Comparison of ENCODE assay signal across 9 cellular contexts in genomic region chr3:96813820-96814580, GRCh38. TPM values are rescaled to one million over a fixed set of nuclear protein-coding genes. Genes with fewer than 3 reads are reported as not detected.
DNase-seq lines count a peak whose midpoint lies in the region; ATAC-seq and TF ChIP-seq lines count a peak whose summit lies in the region.
"Had no signal": no experiment of that assay in that cellular context is flagged by ENCODE, and none has a peak within 500 bp of the region (broad histone marks: within the 10 kb centered on the region; RNA-seq: fewer than 3 reads in every experiment).

No MANE protein-coding gene starts in this region.

- no peaks in the 10 kb centered on the region for H3K36me3 ChIP-seq in neural cell (ENCODE audit: insufficient read depth, low read length)

- peaks cover 38% of the 10 kb centered on the region for H3K27me3 ChIP-seq in neural cell (ENCODE audit: insufficient read depth, low read depth, low read length)

- TF ChIP-seq EP300 in neural cell (conservative IDR thresholded peaks at IDR 0.05; ENCODE audit: poor library complexity, severe bottlenecking): no peak

- no peak for TF ChIP-seq CTCF in foreskin fibroblast (IDR thresholded peaks at IDR 0.05; ENCODE audit: low read depth, low read length)
- no peak for TF ChIP-seq CTCF in neural cell (IDR thresholded peaks at IDR 0.05; ENCODE audit: poor library complexity, severe bottlenecking)

- peaks cover 36% of the 10 kb centered on the region for H3K27me3 Mint-ChIP-seq in activated CD4-positive, alpha-beta memory T cell treated with anti-CD3 and anti-CD28 coated beads, Interleukin-2, amount 10 ng/mL, durations not matched to agents 7 days and 5 days

- H3K4me3 Mint-ChIP-seq in activated CD4-positive, alpha-beta memory T cell treated with anti-CD3 and anti-CD28 coated beads, Interleukin-2, amount 10 ng/mL, durations not matched to agents 7 days and 5 days: peak overlapping the region; percentile 50
- H3K4me3 Mint-ChIP-seq: central memory CD8-positive, alpha-beta T cell had no signal

- POLR2A ChIA-PET in activated CD4-positive, alpha-beta memory T cell treated with anti-CD3 and anti-CD28 coated beads, Interleukin-2, amount 10 ng/mL, durations not matched to agents 7 days and 5 days (lab: Charles Lee): no interaction called here

- no peaks in the 10 kb centered on the region for H3K9me3 Mint-ChIP-seq in activated CD4-positive, alpha-beta memory T cell treated with anti-CD3 and anti-CD28 coated beads, Interleukin-2, amount 10 ng/mL, durations not matched to agents 7 days and 5 days
- H3K9me3 Mint-ChIP-seq: central memory CD8-positive, alpha-beta T cell had no signal

- no peaks in the 10 kb centered on the region for H3K79me2 ChIP-seq in neural cell (replicated peaks; ENCODE audit: insufficient read depth, low read length)

- H3K4me2 ChIP-seq in neural cell (ENCODE audit: low read length): peak overlapping the region; percentile 61

- H3K4me1 Mint-ChIP-seq in activated CD4-positive, alpha-beta memory T cell treated with anti-CD3 and anti-CD28 coated beads, Interleukin-2, amount 10 ng/mL, durations not matched to agents 7 days and 5 days: peaks cover 19% of the 10 kb centered on the region

- no peaks in the 10 kb centered on the region for H4K20me1 ChIP-seq in neural cell (ENCODE audit: insufficient read depth)

- H3K36me3 Mint-ChIP-seq in activated CD4-positive, alpha-beta memory T cell treated with anti-CD3 and anti-CD28 coated beads, Interleukin-2, amount 10 ng/mL, durations not matched to agents 7 days and 5 days (ENCODE audit: low read depth): no peaks in the 10 kb centered on the region

- H2AFZ ChIP-seq in neural cell (ENCODE audit: low read depth, low read length): no peak overlapping the region

- no peak overlapping the region for H3K27ac Mint-ChIP-seq in activated CD4-positive, alpha-beta memory T cell treated with anti-CD3 and anti-CD28 coated beads, Interleukin-2, amount 10 ng/mL, durations not matched to agents 7 days and 5 days

- H3K27ac ChIP-seq in neural cell (ENCODE audit: low read length): no peak overlapping the region

- H3F3A ChIP-seq in neural cell (ENCODE audit: insufficient read depth, low read length, poor library complexity, severe bottlenecking): no peaks in the 10 kb centered on the region

- no peaks in the 10 kb centered on the region for H3K9me3 ChIP-seq in neural cell (ENCODE audit: low read length)

- ATAC-seq in GM21576 (IDR thresholded peaks at IDR 0.05; ENCODE audit: unreplicated experiment): peak; percentile 21

- CTCF ChIA-PET in activated CD4-positive, alpha-beta memory T cell treated with anti-CD3 and anti-CD28 coated beads, Interleukin-2, amount 10 ng/mL, durations not matched to agents 7 days and 5 days (lab: Charles Lee): no interaction called here

- peak overlapping the region; percentile 46 for H3K9ac ChIP-seq in neural cell (ENCODE audit: low read length)

- peak overlapping the region; percentile 32 to 49 for H3K4me3 ChIP-seq in foreskin fibroblast (ENCODE audit: low read depth in 1 of 2, low read length in 2 of 2)
- H3K4me3 ChIP-seq in neural cell (ENCODE audit: low read length): peak overlapping the region; percentile 82

- H3K9me2 ChIP-seq in neural cell (ENCODE audit: insufficient read depth, low read length): no peaks in the 10 kb centered on the region

- TF ChIP-seq RAD21 in neural cell (conservative IDR thresholded peaks at IDR 0.05): no peak

- DNase-seq in DMS79 treated with DMSO at 0.1 percent for 48 hours (lab: John Stamatoyannopoulos, UW): peak; percentile 28
- no peak for DNase-seq in DMS79 (lab: John Stamatoyannopoulos, UW)
- peak; percentile 5 for DNase-seq in KG1 (lab: John Stamatoyannopoulos, UW)
- peak; percentile 19 for DNase-seq in activated CD4-positive, alpha-beta memory T cell treated with anti-CD3 and anti-CD28 coated beads, Interleukin-2, amount 10 ng/mL, durations not matched to agents 7 days and 5 days
- peak; percentile 22 to 57 for DNase-seq in foreskin fibroblast
- no peak for DNase-seq in RKO (ENCODE audit: low spot score)

TF ChIP-seq in neural cell, 6 proteins besides CTCF, POLR2A, EP300 and RAD21:
- TF ChIP-seq SMC3 (conservative IDR thresholded peaks at IDR 0.05; ENCODE audit: poor library complexity) (no peak), EZH2 (IDR thresholded peaks at IDR 0.05; ENCODE audit: borderline replicate concordance, insufficient read depth, low read length, poor library complexity, severe bottlenecking) (no peak), REST (IDR thresholded peaks at IDR 0.05; ENCODE audit: borderline replicate concordance) (no peak), MXI1 (conservative IDR thresholded peaks at IDR 0.05; ENCODE audit: poor library complexity, severe bottlenecking) (no peak), TAF1 (IDR thresholded peaks at IDR 0.05; ENCODE audit: low read depth) (no peak), POLR2AphosphoS5 (IDR thresholded peaks at IDR 0.05) (no peak)

RNA-seq across cellular contexts. Expression of gene EPHA6, which starts 0.4 kb away (rescaled TPM):
- not detected for total RNA-seq in activated CD4-positive, alpha-beta memory T cell treated with anti-CD3 and anti-CD28 coated beads, Interleukin-2, amount 10 ng/mL, durations not matched to agents 7 days and 5 days
- polyA plus RNA-seq in neural cell: 0.56 and 0.78 TPM in 2 replicates
- 4.1 and 5.0 TPM in 2 replicates for polyA minus RNA-seq in neural cell

Comparison
In these comparisons a context has a peak if more than half of its experiments do, and no peak if none do; other contexts are left out.
1. DNase-seq: peak in DMS79 treated with DMSO at 0.1 percent for 48 hours (single experiment), KG1 (single experiment), activated CD4-positive, alpha-beta memory T cell treated with anti-CD3 and anti-CD28 coated beads, Interleukin-2, amount 10 ng/mL, durations not matched to agents 7 days and 5 days (single experiment) and foreskin fibroblast (2 of 2); none in DMS79 (single experiment) and RKO (single experiment).